In the genomic region with DNA sequence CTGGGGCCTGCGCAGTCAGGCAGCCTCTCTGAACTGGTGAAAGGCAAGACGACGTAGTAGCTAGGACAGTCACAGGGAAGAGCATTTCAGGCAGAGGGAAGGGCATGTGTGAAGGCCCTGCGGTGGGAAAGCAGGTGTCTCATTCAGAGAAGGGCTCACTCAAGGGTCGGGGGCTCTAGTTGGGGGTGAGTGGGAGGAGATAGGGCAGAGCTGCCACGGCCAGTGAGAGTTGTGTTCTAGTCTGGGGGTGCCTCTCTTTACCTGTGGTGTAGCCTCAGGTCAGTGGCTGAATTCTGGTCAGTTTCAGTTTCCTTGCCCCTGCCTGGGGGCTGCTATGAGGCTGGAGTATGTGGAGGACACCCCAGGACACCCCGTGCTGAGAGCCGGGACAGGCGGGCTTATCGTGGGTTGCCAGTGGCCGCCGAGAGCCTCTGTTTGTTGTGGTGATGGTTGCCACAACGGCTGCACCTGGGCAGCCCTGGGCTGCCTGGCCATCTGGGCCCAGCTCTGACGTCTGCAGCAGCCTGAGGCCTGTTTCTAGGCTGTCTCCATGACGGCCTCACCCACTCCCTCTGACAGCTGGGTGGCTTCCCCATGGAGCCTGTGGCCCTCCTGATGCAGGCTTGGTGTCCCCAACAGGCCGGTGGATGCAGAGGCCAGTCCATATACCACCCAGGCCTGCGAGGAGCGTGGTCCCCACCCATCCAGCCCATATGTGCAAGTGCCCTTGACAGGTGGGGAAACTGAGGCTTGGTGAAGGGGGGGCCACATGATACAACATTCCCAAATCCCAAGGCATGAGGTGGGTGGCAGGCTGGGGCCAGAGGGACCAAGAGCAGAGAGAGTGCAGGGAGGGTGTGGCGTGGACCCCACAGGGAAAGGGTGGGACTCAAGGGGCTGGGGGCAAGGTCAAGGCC, we compare ENCODE assay signal across 2 cellular contexts.
TF ChIP-seq lines count a peak whose summit lies in the region.

No MANE protein-coding gene starts in this region.

TF ChIP-seq in A549, 52 proteins besides CTCF, POLR2A, EP300 and RAD21:
- TF ChIP-seq FOXS1 (CRISPR knock-in tag; IDR thresholded peaks at IDR 0.05) (no peak), TFCP2L1 (CRISPR knock-in tag; IDR thresholded peaks at IDR 0.05) (no peak), RCOR1 (IDR thresholded peaks at IDR 0.05; ENCODE audit: low read depth, low read length) (no peak), JUNB (IDR thresholded peaks at IDR 0.05) (no peak), JUN (IDR thresholded peaks at IDR 0.05) (no peak), NFE2L2 (conservative IDR thresholded peaks at IDR 0.05; ENCODE audit: low read length) (no peak)
- TF ChIP-seq, protein P1, sequence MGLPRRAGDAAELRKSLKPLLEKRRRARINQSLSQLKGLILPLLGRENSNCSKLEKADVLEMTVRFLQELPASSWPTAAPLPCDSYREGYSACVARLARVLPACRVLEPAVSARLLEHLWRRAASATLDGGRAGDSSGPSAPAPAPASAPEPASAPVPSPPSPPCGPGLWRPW (IDR thresholded peaks at IDR 0.05) = no peak
- TF ChIP-seq, protein P2, sequence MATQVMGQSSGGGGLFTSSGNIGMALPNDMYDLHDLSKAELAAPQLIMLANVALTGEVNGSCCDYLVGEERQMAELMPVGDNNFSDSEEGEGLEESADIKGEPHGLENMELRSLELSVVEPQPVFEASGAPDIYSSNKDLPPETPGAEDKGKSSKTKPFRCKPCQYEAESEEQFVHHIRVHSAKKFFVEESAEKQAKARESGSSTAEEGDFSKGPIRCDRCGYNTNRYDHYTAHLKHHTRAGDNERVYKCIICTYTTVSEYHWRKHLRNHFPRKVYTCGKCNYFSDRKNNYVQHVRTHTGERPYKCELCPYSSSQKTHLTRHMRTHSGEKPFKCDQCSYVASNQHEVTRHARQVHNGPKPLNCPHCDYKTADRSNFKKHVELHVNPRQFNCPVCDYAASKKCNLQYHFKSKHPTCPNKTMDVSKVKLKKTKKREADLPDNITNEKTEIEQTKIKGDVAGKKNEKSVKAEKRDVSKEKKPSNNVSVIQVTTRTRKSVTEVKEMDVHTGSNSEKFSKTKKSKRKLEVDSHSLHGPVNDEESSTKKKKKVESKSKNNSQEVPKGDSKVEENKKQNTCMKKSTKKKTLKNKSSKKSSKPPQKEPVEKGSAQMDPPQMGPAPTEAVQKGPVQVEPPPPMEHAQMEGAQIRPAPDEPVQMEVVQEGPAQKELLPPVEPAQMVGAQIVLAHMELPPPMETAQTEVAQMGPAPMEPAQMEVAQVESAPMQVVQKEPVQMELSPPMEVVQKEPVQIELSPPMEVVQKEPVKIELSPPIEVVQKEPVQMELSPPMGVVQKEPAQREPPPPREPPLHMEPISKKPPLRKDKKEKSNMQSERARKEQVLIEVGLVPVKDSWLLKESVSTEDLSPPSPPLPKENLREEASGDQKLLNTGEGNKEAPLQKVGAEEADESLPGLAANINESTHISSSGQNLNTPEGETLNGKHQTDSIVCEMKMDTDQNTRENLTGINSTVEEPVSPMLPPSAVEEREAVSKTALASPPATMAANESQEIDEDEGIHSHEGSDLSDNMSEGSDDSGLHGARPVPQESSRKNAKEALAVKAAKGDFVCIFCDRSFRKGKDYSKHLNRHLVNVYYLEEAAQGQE (IDR thresholded peaks at IDR 0.05) = no peak

TF ChIP-seq in HepG2, 621 proteins besides CTCF, POLR2A, EP300 and RAD21:
- TF ChIP-seq RBFOX2 (IDR thresholded peaks at IDR 0.05; ENCODE audit: low read depth, low read length) = peak; percentile 42; the same call in 1 of the 2 replicates
- TF ChIP-seq AGO2 (optimal IDR thresholded peaks at IDR 0.05; ENCODE audit: low read depth, low read length) = peak; percentile 52
- TF ChIP-seq ZNF570 (CRISPR knock-in tag; IDR thresholded peaks at IDR 0.05; ENCODE audit: borderline replicate concordance) = no peak
- TF ChIP-seq ZNF670 (CRISPR knock-in tag; IDR thresholded peaks at IDR 0.05; ENCODE audit: borderline replicate concordance) = no peak
- TF ChIP-seq RFX1 (IDR thresholded peaks at IDR 0.05) = peak; percentile 26; the same call in 1 of the 2 replicates
- peak; percentile 20 for TF ChIP-seq RBM22 (optimal IDR thresholded peaks at IDR 0.05; ENCODE audit: low read length)
- TF ChIP-seq NR2F1 (CRISPR knock-in tag; IDR thresholded peaks at IDR 0.05) = no peak
